9 cellular contexts compared by ENCODE assay signal in the genomic region with DNA sequence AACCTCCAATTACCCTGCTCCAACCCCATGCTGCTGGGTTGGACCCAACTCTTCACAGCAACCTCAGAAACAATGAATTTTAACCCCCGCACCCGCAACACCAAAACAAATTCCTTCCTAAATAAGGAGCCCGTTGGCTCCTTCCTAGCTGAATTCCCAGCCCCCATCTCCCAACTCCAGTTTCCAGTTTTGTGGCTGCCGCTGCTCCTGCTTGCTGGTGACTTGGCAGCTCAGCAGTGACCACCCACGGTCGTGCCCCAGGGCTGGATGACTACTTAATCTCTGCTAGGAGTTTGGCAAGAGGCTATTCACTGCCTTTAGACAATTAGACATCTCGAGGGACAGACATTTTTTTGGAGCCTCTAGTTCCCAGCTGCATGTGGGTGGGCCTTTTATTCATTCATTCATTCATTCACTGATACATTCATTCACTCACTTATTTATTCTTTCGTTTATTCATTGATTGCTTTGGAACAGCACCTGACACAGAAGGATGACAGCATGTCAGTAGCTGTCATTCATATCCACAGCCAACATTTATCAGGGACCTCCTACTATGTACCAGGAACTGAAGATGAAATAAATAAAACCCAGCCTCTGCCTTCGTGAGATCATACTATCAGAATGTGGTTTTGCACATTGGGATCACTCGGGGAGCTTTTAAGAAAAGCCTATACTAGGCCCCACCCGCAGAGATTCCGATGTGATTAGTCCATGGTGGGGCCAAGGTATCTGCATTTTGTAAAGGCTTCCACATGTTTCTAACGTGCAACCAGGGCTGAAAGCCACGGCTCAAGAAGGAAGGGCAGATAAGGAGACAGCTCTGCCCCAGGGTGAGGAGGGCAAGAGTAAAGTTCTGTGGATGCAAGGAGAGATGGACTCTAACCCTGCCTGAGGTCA.
DNase-seq lines count a peak whose midpoint lies in the region; ATAC-seq and TF ChIP-seq lines count a peak whose summit lies in the region.
"Had no signal": no experiment of that assay in that cellular context is flagged by ENCODE, and none has a peak within 500 bp of the region (broad histone marks: within the 10 kb centered on the region; RNA-seq: fewer than 3 reads in every experiment).

No MANE protein-coding gene starts in this region.

- H3K36me3 ChIP-seq in thyroid gland: no peaks in the 10 kb centered on the region

- WGBS in thyroid gland, 2 donors: 65 to 73% methylated on average over 14 of the region's 14 CpGs

- peak overlapping the region; percentile 76 for H3K4me3 Mint-ChIP-seq in HFFc6
- H3K4me3 Mint-ChIP-seq in activated CD8-positive, alpha-beta T cell treated with anti-CD3 and anti-CD28 coated beads for 36 hours: no peak overlapping the region
- no peak overlapping the region for H3K4me3 Mint-ChIP-seq in endothelial cell (ENCODE audit: unreplicated experiment)

- no peaks in the 10 kb centered on the region for H3K9me3 ChIP-seq in thyroid gland

- TF ChIP-seq CTCF in HFFc6 (IDR thresholded peaks at IDR 0.05) (no peak), astrocyte of the spinal cord (IDR thresholded peaks at IDR 0.05; ENCODE audit: low read depth, low read length) (no peak), thyroid gland (IDR thresholded peaks at IDR 0.05) (no peak), endothelial cell (IDR thresholded peaks at IDR 0.05; ENCODE audit: unreplicated experiment) (no peak)
- TF ChIP-seq CTCF in activated CD8-positive, alpha-beta T cell treated with anti-CD3 and anti-CD28 coated beads for 36 hours (IDR thresholded peaks at IDR 0.05): no peak

- DNase-seq in HFFc6 (peak; percentile 96), astrocyte of the spinal cord (ENCODE audit: low read depth, low spot score) (peak; percentile 82), iris pigment epithelial cell (ENCODE audit: low read depth) (peak; percentile 43), thyroid gland (peak; percentile 5 to 14), NCI-H1105 treated with DMSO at 0.1 percent for 48 hours (lab: John Stamatoyannopoulos, UW) (no peak), endothelial cell (ENCODE audit: low spot score) (no peak), HuH-7 (ENCODE audit: low spot score) (no peak)
- DNase-seq in activated CD8-positive, alpha-beta T cell treated with anti-CD3 and anti-CD28 coated beads for 36 hours: no peak
- DNase-seq: MM.1S had no signal

- in situ Hi-C loops in astrocyte of the spinal cord (cut with HindIII; ENCODE audit: low sequenced_read_pairs): no loop called here

- no peaks in the 10 kb centered on the region for H3K9me3 Mint-ChIP-seq in HFFc6
- no peaks in the 10 kb centered on the region for H3K9me3 Mint-ChIP-seq in activated CD8-positive, alpha-beta T cell treated with anti-CD3 and anti-CD28 coated beads for 36 hours
- no peaks in the 10 kb centered on the region for H3K9me3 Mint-ChIP-seq in endothelial cell (ENCODE audit: unreplicated experiment)

- H3K27ac ChIP-seq in thyroid gland: no peak overlapping the region

- CTCF ChIA-PET in activated CD8-positive, alpha-beta T cell treated with anti-CD3 and anti-CD28 coated beads for 36 hours (lab: Charles Lee): interaction anchor here (0.6 to 3.1 kb wide), 2 partner anchors 13 to 75 kb away, joined by 4 to 6 read pairs; no protein-coding TSS in a partner anchor

- intact Hi-C loops in thyroid gland (cut with DNase I): no loop called here
- intact Hi-C loops in activated CD8-positive, alpha-beta T cell treated with anti-CD3 and anti-CD28 coated beads for 36 hours (cut with micrococcal nuclease): no loop called here

- POLR2A ChIA-PET in activated CD8-positive, alpha-beta T cell treated with anti-CD3 and anti-CD28 coated beads for 36 hours (lab: Charles Lee): no interaction called here

- H3K27me3 Mint-ChIP-seq in HFFc6 (ENCODE audit: insufficient read depth) (peaks cover 5% of the 10 kb centered on the region; the same call in 1 of the 2 replicates), endothelial cell (ENCODE audit: unreplicated experiment) (peaks cover 11% of the 10 kb centered on the region)
- H3K27me3 Mint-ChIP-seq in activated CD8-positive, alpha-beta T cell treated with anti-CD3 and anti-CD28 coated beads for 36 hours: no peaks in the 10 kb centered on the region

- H3K27me3 ChIP-seq in thyroid gland: no peaks in the 10 kb centered on the region

- ATAC-seq in activated CD8-positive, alpha-beta T cell treated with anti-CD3 and anti-CD28 coated beads for 36 hours: no peak

- TF ChIP-seq POLR2A in thyroid gland (IDR thresholded peaks at IDR 0.05): no peak

- H3K27ac Mint-ChIP-seq in HFFc6: peak overlapping the region; percentile 88
- no peak overlapping the region for H3K27ac Mint-ChIP-seq in activated CD8-positive, alpha-beta T cell treated with anti-CD3 and anti-CD28 coated beads for 36 hours
- no peak overlapping the region for H3K27ac Mint-ChIP-seq in endothelial cell (ENCODE audit: unreplicated experiment)

- no peaks in the 10 kb centered on the region for H3K4me1 ChIP-seq in thyroid gland

- H3K4me3 ChIP-seq in astrocyte of the spinal cord (ENCODE audit: low read depth, low read length) (no peak overlapping the region), thyroid gland (replicated peaks in 1 of 3) (no peak overlapping the region)

- H3K36me3 Mint-ChIP-seq in HFFc6 (ENCODE audit: low read depth): no peaks in the 10 kb centered on the region
- no peaks in the 10 kb centered on the region for H3K36me3 Mint-ChIP-seq in activated CD8-positive, alpha-beta T cell treated with anti-CD3 and anti-CD28 coated beads for 36 hours (ENCODE audit: low read depth)
- H3K36me3 Mint-ChIP-seq in endothelial cell (ENCODE audit: low read depth, unreplicated experiment): no peaks in the 10 kb centered on the region

- H3K4me1 Mint-ChIP-seq in HFFc6 (ENCODE audit: low read depth): peaks cover 47% of the 10 kb centered on the region
- H3K4me1 Mint-ChIP-seq in activated CD8-positive, alpha-beta T cell treated with anti-CD3 and anti-CD28 coated beads for 36 hours (ENCODE audit: low read depth): no peaks in the 10 kb centered on the region
- H3K4me1 Mint-ChIP-seq in endothelial cell (ENCODE audit: unreplicated experiment): peaks cover 38% of the 10 kb centered on the region

Comparison
In these comparisons a context has a peak if more than half of its experiments do, and no peak if none do; other contexts are left out.
1. DNase-seq: peak in HFFc6 (single experiment), astrocyte of the spinal cord (single experiment), iris pigment epithelial cell (single experiment) and thyroid gland (2 of 2); none in activated CD8-positive, alpha-beta T cell treated with anti-CD3 and anti-CD28 coated beads for 36 hours (single experiment), NCI-H1105 treated with DMSO at 0.1 percent for 48 hours (single experiment), endothelial cell (single experiment) and HuH-7 (single experiment).